35 cellular contexts compared by ENCODE assay signal in genomic region chr2:135755573-135755972, GRCh38.
"Had no signal": no experiment of that assay in that cellular context is flagged by ENCODE, and none has a peak within 500 bp of the region (broad histone marks: within the 10 kb centered on the region; RNA-seq: fewer than 3 reads in every experiment).

No MANE protein-coding gene starts in this region.

- DNase-seq: Karpas-422, Kasumi-1, MG63, MM.1S, MV-4-11, NCI-H1048, NCI-H1092, NCI-H1092 treated with DMSO at 0.1 percent for 48 hours, NCI-H1105, NCI-H1105 treated with DMSO at 0.1 percent for 48 hours, NCI-H1417, NCI-H1417 treated with DMSO at 0.1 percent for 48 hours, NCI-H1436, NCI-H1436 treated with DMSO at 0.1 percent for 48 hours, NCI-H146, NCI-H1694, NCI-H1694 treated with DMSO at 0.1 percent for 48 hours, NCI-H187, NCI-H187 treated with DMSO at 0.1 percent for 48 hours, NCI-H1930, NCI-H2029, NCI-H2029 treated with DMSO at 0.1 percent for 48 hours, NCI-H2081, NCI-H2081 treated with DMSO at 0.1 percent for 48 hours, NCI-H2107, NCI-H2171, NCI-H2171 treated with DMSO at 0.1 percent for 48 hours, NCI-H2227 treated with DMSO at 0.1 percent for 48 hours, NCI-H226, NCI-H345, NCI-H446, NCI-H446 treated with DMSO at 0.1 percent for 48 hours, NCI-H510A, NCI-H510A treated with DMSO at 0.1 percent for 48 hours had no signal

- H3K4me2 ChIP-seq: KMS-11 had no signal

- H3K27me3 ChIP-seq: MG63 had no signal

- H3K27ac ChIP-seq: KMS-11 had no signal

- H3K4me3 ChIP-seq: MG63 had no signal
